In the genomic region with DNA sequence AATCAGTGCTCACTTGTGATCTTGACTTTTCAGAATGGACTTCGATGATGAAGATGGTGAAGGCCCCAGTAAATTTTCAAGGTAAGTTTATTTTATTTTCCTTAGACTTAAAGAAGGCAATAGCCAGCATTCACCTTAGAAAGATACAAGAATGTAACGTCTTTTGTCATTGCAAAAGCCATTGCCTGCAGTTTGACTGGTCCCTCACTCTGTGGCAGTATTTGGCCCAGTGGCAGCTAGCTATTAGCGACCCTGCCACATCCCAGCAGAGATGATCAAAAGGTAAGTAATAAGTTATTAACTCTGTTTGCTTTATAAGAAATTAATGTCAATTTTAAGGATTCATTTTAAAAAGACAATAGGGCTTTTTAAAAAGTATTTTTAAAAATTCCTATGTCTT, we compare ENCODE assay signal across 19 cellular contexts. TPM values are rescaled to one million over a fixed set of nuclear protein-coding genes. Genes with fewer than 3 reads are reported as not detected.
"Had no signal": no experiment of that assay in that cellular context is flagged by ENCODE, and none has a peak within 500 bp of the region (broad histone marks: within the 10 kb centered on the region; RNA-seq: fewer than 3 reads in every experiment).

No MANE protein-coding gene starts in this region.

- H3K4me2 ChIP-seq: hepatocyte had no signal

- ATAC-seq: left colon; naive thymus-derived CD8-positive, alpha-beta T cell had no signal

- H3K9me3 ChIP-seq: neutrophil, sigmoid colon, stomach had no signal

- H3K36me3 ChIP-seq: neutrophil had no signal

- H3K36me3 Mint-ChIP-seq: naive thymus-derived CD8-positive, alpha-beta T cell had no signal

- H3K9me3 Mint-ChIP-seq: naive thymus-derived CD8-positive, alpha-beta T cell had no signal

- DNase-seq: effector CD4-positive, alpha-beta T cell; foreskin melanocyte; head of caudate nucleus; kidney; left colon; mammary epithelial cell; naive thymus-derived CD8-positive, alpha-beta T cell; posterior cingulate gyrus; sigmoid colon; stimulated activated CD4-positive, alpha-beta T cell treated with anti-CD3 and anti-CD28 coated beads, Interleukin-12 subunit alpha, Interleukin-12 subunit beta, amount 100 ng/mL, for 4 hours; stimulated activated naive CD4-positive, alpha-beta T cell; stomach; substantia nigra; trophoblast cell had no signal

- H3K4me3 ChIP-seq: coronary artery, hepatocyte, sigmoid colon, skin epidermis, stomach had no signal

- H3K27ac Mint-ChIP-seq: naive thymus-derived CD8-positive, alpha-beta T cell had no signal

- H3K79me2 ChIP-seq: hepatocyte had no signal

- H3K27ac ChIP-seq: coronary artery, hepatocyte, neutrophil, sigmoid colon, skin epidermis, stomach had no signal

- H3K4me3 Mint-ChIP-seq: naive thymus-derived CD8-positive, alpha-beta T cell had no signal

- H2AFZ ChIP-seq: hepatocyte had no signal

- H3K27me3 ChIP-seq: hepatocyte, sigmoid colon, stomach had no signal

RNA-seq across cellular contexts. Expression of gene ARNT2, which starts 53.7 kb away (rescaled TPM):
- total RNA-seq: mononuclear cell; naive thymus-derived CD8-positive, alpha-beta T cell had no signal
